1 cellular context compared by ENCODE assay signal in the genomic region with DNA sequence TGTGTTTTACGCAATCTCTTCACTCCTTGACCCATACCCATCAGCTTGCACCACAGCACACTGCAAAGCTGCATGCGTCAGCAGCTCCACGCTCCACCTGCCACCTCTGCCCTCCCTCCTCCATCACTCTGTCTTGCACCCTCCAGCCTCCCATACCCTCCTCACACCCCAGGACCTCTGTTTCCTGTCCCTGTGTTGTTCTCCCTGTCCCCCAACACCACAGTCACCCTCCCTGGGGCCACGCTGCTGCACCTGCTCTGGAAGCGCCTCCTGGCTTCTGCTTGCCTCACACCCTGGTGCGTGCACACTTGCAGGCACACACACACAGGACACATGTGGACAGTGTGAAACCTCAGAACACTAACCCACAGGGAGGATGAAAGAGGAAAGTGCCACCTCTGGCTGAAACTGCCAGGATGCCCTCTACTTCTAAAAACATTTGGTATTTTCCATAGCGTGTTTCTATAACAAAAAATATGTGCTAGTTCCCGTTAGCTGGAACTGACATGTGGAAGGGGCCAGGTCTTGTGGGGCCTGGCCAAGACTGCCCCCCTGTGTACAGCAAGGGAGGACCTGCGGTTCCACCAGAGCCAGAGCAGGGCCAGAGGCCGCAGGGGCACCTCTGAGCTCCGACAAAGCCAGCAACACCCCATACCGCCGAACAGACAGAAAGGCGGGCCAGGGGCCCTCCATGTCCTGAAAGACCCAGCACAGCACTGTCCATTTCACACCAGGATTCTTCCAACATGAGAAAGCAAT.
TF ChIP-seq lines count a peak whose summit lies in the region.

No MANE protein-coding gene starts in this region.

TF ChIP-seq in H1, 55 proteins besides CTCF, POLR2A, EP300 and RAD21:
- TF ChIP-seq CHD1 (IDR thresholded peaks at IDR 0.05; ENCODE audit: low read depth, low read length), result no peak
- TF ChIP-seq, protein P1, sequence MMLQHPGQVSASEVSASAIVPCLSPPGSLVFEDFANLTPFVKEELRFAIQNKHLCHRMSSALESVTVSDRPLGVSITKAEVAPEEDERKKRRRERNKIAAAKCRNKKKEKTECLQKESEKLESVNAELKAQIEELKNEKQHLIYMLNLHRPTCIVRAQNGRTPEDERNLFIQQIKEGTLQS (IDR thresholded peaks at IDR 0.05; ENCODE audit: insufficient read depth, low read depth, low read length), result no peak
- TF ChIP-seq JUN (IDR thresholded peaks at IDR 0.05; ENCODE audit: low read depth, low read length), result no peak
- TF ChIP-seq ZNF274 (IDR thresholded peaks at IDR 0.05; ENCODE audit: borderline replicate concordance, extremely low read depth, low read length), result no peak
- TF ChIP-seq SRF (IDR thresholded peaks at IDR 0.05; ENCODE audit: low read depth, low read length), result no peak
